14 cellular contexts compared by ENCODE assay signal in the genomic region with DNA sequence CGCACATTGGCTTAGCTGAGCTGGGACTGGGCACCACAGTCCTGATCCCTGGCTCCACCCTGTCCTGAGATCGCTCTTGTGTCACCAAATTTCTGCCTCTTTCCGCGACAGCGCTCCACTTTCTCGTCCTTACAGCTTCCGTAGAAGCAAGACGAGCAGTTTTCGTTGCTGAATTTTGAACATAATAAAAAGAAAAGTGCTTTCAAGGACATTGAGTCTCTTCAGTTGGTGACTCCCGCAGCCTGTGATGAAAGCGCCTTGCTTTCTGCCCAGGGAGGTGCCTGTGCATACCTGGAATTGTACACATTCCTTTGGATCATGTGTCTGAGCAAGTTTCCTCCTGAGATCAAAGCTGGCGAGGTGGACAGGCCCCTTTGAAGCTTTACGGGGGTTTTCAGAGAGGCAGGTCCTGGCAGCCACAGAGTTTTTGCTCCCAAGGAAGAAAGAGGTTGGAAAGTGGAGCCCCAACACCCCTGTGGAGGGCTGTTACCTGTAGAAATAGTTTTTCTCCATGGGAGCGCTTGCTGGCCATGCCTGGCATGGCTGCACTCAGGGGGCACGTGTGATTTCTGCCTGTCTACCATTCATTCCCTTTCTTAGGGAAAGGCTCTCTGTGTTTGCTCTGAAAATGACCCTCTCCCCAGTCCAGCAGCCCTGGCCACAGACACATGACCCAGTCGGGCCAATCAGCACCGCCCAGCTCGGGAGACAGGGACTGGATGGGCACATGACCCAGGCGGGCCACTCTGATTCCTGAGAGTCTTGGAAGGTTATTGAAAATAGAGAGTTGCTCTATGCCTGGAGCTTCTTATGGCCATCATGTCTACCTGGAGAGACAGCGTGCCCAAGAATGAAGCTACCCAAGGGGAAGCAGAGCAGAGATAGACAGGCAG.
DNase-seq lines count a peak whose midpoint lies in the region; ATAC-seq and TF ChIP-seq lines count a peak whose summit lies in the region.
"Had no signal": no experiment of that assay in that cellular context is flagged by ENCODE, and none has a peak within 500 bp of the region (broad histone marks: within the 10 kb centered on the region; RNA-seq: fewer than 3 reads in every experiment).

No MANE protein-coding gene starts in this region.

- H3K9me3 Mint-ChIP-seq in nephron progenitor cell, result peaks cover 8% of the 10 kb centered on the region
- no peaks in the 10 kb centered on the region for H3K9me3 Mint-ChIP-seq in T-helper 2 cell treated with Interferon-gamma antibody and Interleukin-4, amounts not matched to agents 5 μg/mL and 100 μg/mL, for 36 hours
- H3K9me3 Mint-ChIP-seq: activated T-helper 1 cell treated with anti-CD3 and anti-CD28 coated beads, Interleukin-12 subunit alpha, Interleukin-12 subunit beta, Interleukin-2, Interleukin-4 antibody, amounts not matched to agents 30 ng/mL and 10 ng/mL and 1 ng/mL, durations not matched to agents 14 hours and 24 hours and 36 hours had no signal

- H3K27ac ChIP-seq in epithelial cell of prostate, result peak overlapping the region; percentile 73

- no peak overlapping the region for H3K4me3 Mint-ChIP-seq in nephron progenitor cell
- H3K4me3 Mint-ChIP-seq in T-helper 2 cell treated with Interferon-gamma antibody and Interleukin-4, amounts not matched to agents 5 μg/mL and 100 μg/mL, for 36 hours, result no peak overlapping the region
- H3K4me3 Mint-ChIP-seq: activated T-helper 1 cell treated with anti-CD3 and anti-CD28 coated beads, Interleukin-12 subunit alpha, Interleukin-12 subunit beta, Interleukin-2, Interleukin-4 antibody, amounts not matched to agents 30 ng/mL and 10 ng/mL and 1 ng/mL, durations not matched to agents 14 hours and 24 hours and 36 hours; neural crest cell had no signal

- TF ChIP-seq CTCF in nephron progenitor cell (IDR thresholded peaks at IDR 0.05), result no peak

- no peaks in the 10 kb centered on the region for H3K36me3 Mint-ChIP-seq in nephron progenitor cell (ENCODE audit: low read depth)
- no peaks in the 10 kb centered on the region for H3K36me3 Mint-ChIP-seq in T-helper 2 cell treated with Interferon-gamma antibody and Interleukin-4, amounts not matched to agents 5 μg/mL and 100 μg/mL, for 36 hours (ENCODE audit: low read depth)

- in situ Hi-C loops in Caki2 (cut with HindIII; ENCODE audit: low pct_unique_long_range_greater_than_20kb, low sequenced_read_pairs), result no loop called here

- H3K4me1 Mint-ChIP-seq in nephron progenitor cell, result peaks cover 65% of the 10 kb centered on the region
- no peaks in the 10 kb centered on the region for H3K4me1 Mint-ChIP-seq in T-helper 2 cell treated with Interferon-gamma antibody and Interleukin-4, amounts not matched to agents 5 μg/mL and 100 μg/mL, for 36 hours (ENCODE audit: low read depth)

- H3K27ac Mint-ChIP-seq in nephron progenitor cell, result no peak overlapping the region
- no peak overlapping the region for H3K27ac Mint-ChIP-seq in T-helper 2 cell treated with Interferon-gamma antibody and Interleukin-4, amounts not matched to agents 5 μg/mL and 100 μg/mL, for 36 hours
- H3K27ac Mint-ChIP-seq: activated T-helper 1 cell treated with anti-CD3 and anti-CD28 coated beads, Interleukin-12 subunit alpha, Interleukin-12 subunit beta, Interleukin-2, Interleukin-4 antibody, amounts not matched to agents 30 ng/mL and 10 ng/mL and 1 ng/mL, durations not matched to agents 14 hours and 24 hours and 36 hours had no signal

- peaks cover 11% of the 10 kb centered on the region for H3K27me3 Mint-ChIP-seq in nephron progenitor cell (ENCODE audit: low read depth, poor library complexity)
- H3K27me3 Mint-ChIP-seq in T-helper 2 cell treated with Interferon-gamma antibody and Interleukin-4, amounts not matched to agents 5 μg/mL and 100 μg/mL, for 36 hours (ENCODE audit: low read depth), result no peaks in the 10 kb centered on the region

- no peak for ATAC-seq in HG03460 (IDR thresholded peaks at IDR 0.05; ENCODE audit: unreplicated experiment)
- ATAC-seq: esophagus mucosa had no signal

- DNase-seq in Caki2 (ENCODE audit: low read depth) (peak; percentile 32), NCI-H226 (peak; percentile 55), epithelial cell of prostate (ENCODE audit: low read depth, low spot score) (no peak), nephron progenitor cell (peak; percentile 35), NCI-H2107 treated with DMSO at 0.1 percent for 48 hours (lab: John Stamatoyannopoulos, UW; ENCODE audit: unreplicated experiment) (no peak), globus pallidus (ENCODE audit: low spot score) (no peak)
- DNase-seq in T-helper 2 cell treated with Interferon-gamma antibody and Interleukin-4, amounts not matched to agents 5 μg/mL and 100 μg/mL, for 36 hours (ENCODE audit: low spot score), result no peak
- DNase-seq: AML-193, DMS79 treated with DMSO at 0.1 percent for 48 hours, MG63 had no signal

Comparison
In these comparisons a context has a peak if more than half of its experiments do, and no peak if none do; other contexts are left out.
1. DNase-seq: peak in Caki2 (single experiment), NCI-H226 (single experiment) and nephron progenitor cell (single experiment); none in epithelial cell of prostate (single experiment), T-helper 2 cell treated with Interferon-gamma antibody and Interleukin-4, amounts not matched to agents 5 μg/mL and 100 μg/mL, for 36 hours (single experiment), NCI-H2107 treated with DMSO at 0.1 percent for 48 hours (single experiment) and globus pallidus (single experiment).